15 cellular contexts compared by ENCODE assay signal in genomic region chr2:5539281-5540211, GRCh38.
DNase-seq lines count a peak whose midpoint lies in the region; TF ChIP-seq lines count a peak whose summit lies in the region.
"Had no signal": no experiment of that assay in that cellular context is flagged by ENCODE, and none has a peak within 500 bp of the region (broad histone marks: within the 10 kb centered on the region; RNA-seq: fewer than 3 reads in every experiment).

No MANE protein-coding gene starts in this region.

- peaks cover 7% of the 10 kb centered on the region for H3K4me1 ChIP-seq in mesenchymal stem cell (ENCODE audit: control insufficient read depth, insufficient read depth, low read depth, low read length)

- no peak overlapping the region for H3K4ac ChIP-seq in mesenchymal stem cell (ENCODE audit: low read depth in 1 of 2, low read length in 2 of 2)

- H2BK120ac ChIP-seq in mesenchymal stem cell (ENCODE audit: low read depth, low read length): no peak overlapping the region

- peak; percentile 7 for DNase-seq in NCI-H1092 treated with DMSO at 0.1 percent for 48 hours (lab: John Stamatoyannopoulos, UW)
- no peak for DNase-seq in NCI-H1092 (lab: John Stamatoyannopoulos, UW)
- DNase-seq in mesenchymal stem cell: peak; percentile 20
- peak; percentile 59 for DNase-seq in smooth muscle cell of the brain vasculature (ENCODE audit: low read depth, low spot score)
- no peak for DNase-seq in AML-193 (lab: John Stamatoyannopoulos, UW)
- DNase-seq in NK-92 treated with Interleukin-12 subunit alpha and Interleukin-12 subunit beta, amount 100 ng/mL, for 24 hours (lab: John Stamatoyannopoulos, UW): no peak
- DNase-seq in GOT3 (lab: John Stamatoyannopoulos, UW): no peak
- DNase-seq: 8988T; activated B cell treated with CpG ODN at 0.5 μM for 24 hours; activated CD8-positive, alpha-beta memory T cell treated with anti-CD3 and anti-CD28 coated beads, Interleukin-2, amount 10 ng/mL, durations not matched to agents 7 days and 5 days; activated naive CD4-positive, alpha-beta T cell; HFFc6; KG1; T-helper 1 cell had no signal

- H3K27me3 ChIP-seq in mesenchymal stem cell (ENCODE audit: control insufficient read depth in 1 of 2, insufficient read depth in 1 of 2, low read length in 2 of 2): no peaks in the 10 kb centered on the region

- no peak overlapping the region for H2AFZ ChIP-seq in mesenchymal stem cell (ENCODE audit: low read depth, low read length)

- H3K27ac ChIP-seq in mesenchymal stem cell (ENCODE audit: low read length, poor library complexity, severe bottlenecking): no peak overlapping the region

- H3K4me1 Mint-ChIP-seq in brain: peaks cover 50% of the 10 kb centered on the region
- H3K4me1 Mint-ChIP-seq: activated B cell treated with CpG ODN at 0.5 μM for 24 hours; activated CD8-positive, alpha-beta memory T cell treated with anti-CD3 and anti-CD28 coated beads, Interleukin-2, amount 10 ng/mL, durations not matched to agents 7 days and 5 days had no signal

- peak overlapping the region in 3 of 5 experiments; percentile 31 to 72 (median 61) for H3K4me3 Mint-ChIP-seq in brain
- H3K4me3 Mint-ChIP-seq: activated B cell treated with CpG ODN at 0.5 μM for 24 hours; activated CD8-positive, alpha-beta memory T cell treated with anti-CD3 and anti-CD28 coated beads, Interleukin-2, amount 10 ng/mL, durations not matched to agents 7 days and 5 days; HFFc6 had no signal

- peaks cover 12% of the 10 kb centered on the region for H3K36me3 Mint-ChIP-seq in brain
- H3K36me3 Mint-ChIP-seq: activated CD8-positive, alpha-beta memory T cell treated with anti-CD3 and anti-CD28 coated beads, Interleukin-2, amount 10 ng/mL, durations not matched to agents 7 days and 5 days had no signal

- H3K79me1 ChIP-seq in mesenchymal stem cell (replicated peaks; ENCODE audit: low read length, poor library complexity, severe bottlenecking): no peaks in the 10 kb centered on the region

- H4K91ac ChIP-seq in mesenchymal stem cell (ENCODE audit: low read length): no peak overlapping the region

- WGBS in mesenchymal stem cell: 14% methylated on average over 14 of the region's 18 CpGs

- H2BK5ac ChIP-seq in mesenchymal stem cell (ENCODE audit: low read depth, low read length, poor library complexity, severe bottlenecking): no peak overlapping the region

- H3K9me3 ChIP-seq in mesenchymal stem cell (ENCODE audit: control insufficient read depth, low read length): peaks cover 36% of the 10 kb centered on the region

- no peak overlapping the region for H3K14ac ChIP-seq in mesenchymal stem cell (ENCODE audit: low read length in 2 of 2)

- H3K27me3 Mint-ChIP-seq in brain: peaks cover 3% of the 10 kb centered on the region
- H3K27me3 Mint-ChIP-seq: activated B cell treated with CpG ODN at 0.5 μM for 24 hours; activated CD8-positive, alpha-beta memory T cell treated with anti-CD3 and anti-CD28 coated beads, Interleukin-2, amount 10 ng/mL, durations not matched to agents 7 days and 5 days had no signal

- TF ChIP-seq CTCF in brain (conservative IDR thresholded peaks at IDR 0.05): no peak

- H3K4me3 ChIP-seq in mesenchymal stem cell (ENCODE audit: insufficient read depth in 1 of 2, low read depth in 1 of 2, low read length in 2 of 2): no peak overlapping the region

- H2BK12ac ChIP-seq in mesenchymal stem cell (ENCODE audit: low read length in 2 of 2): no peak overlapping the region

- H3K9me3 Mint-ChIP-seq in brain: peaks cover 14 to 36% (median 25%) of the 10 kb centered on the region in 5 experiments

- no peak overlapping the region for H3K18ac ChIP-seq in mesenchymal stem cell (ENCODE audit: low read depth in 1 of 2, low read length in 2 of 2)

- H3K23ac ChIP-seq in mesenchymal stem cell (ENCODE audit: low read length in 2 of 2): no peak overlapping the region

- peak overlapping the region; percentile 65 for H3K4me2 ChIP-seq in mesenchymal stem cell (ENCODE audit: low read length, poor library complexity, severe bottlenecking)

- H2BK15ac ChIP-seq in mesenchymal stem cell (ENCODE audit: low read depth, poor library complexity, severe bottlenecking): no peak overlapping the region

- no peak overlapping the region for H2AK5ac ChIP-seq in mesenchymal stem cell (ENCODE audit: low read length, severe bottlenecking)

- no peak overlapping the region for H3K9ac ChIP-seq in mesenchymal stem cell (ENCODE audit: low read length)

- H4K8ac ChIP-seq in mesenchymal stem cell (ENCODE audit: low read length): no peak overlapping the region

- no peaks in the 10 kb centered on the region for H3K36me3 ChIP-seq in mesenchymal stem cell (ENCODE audit: control insufficient read depth in 1 of 2, insufficient read depth in 2 of 2, low read depth in 1 of 2, low read length in 2 of 2)

- H3K27ac Mint-ChIP-seq in brain: peak overlapping the region in 4 of 5 experiments; percentile 30 to 93 (median 77)
- H3K27ac Mint-ChIP-seq: activated B cell treated with CpG ODN at 0.5 μM for 24 hours; activated CD8-positive, alpha-beta memory T cell treated with anti-CD3 and anti-CD28 coated beads, Interleukin-2, amount 10 ng/mL, durations not matched to agents 7 days and 5 days; HFFc6 had no signal

Comparison
In these comparisons a context has a peak if more than half of its experiments do, and no peak if none do; other contexts are left out.
1. DNase-seq: peak in NCI-H1092 treated with DMSO at 0.1 percent for 48 hours (single experiment), mesenchymal stem cell (single experiment) and smooth muscle cell of the brain vasculature (single experiment); none in NCI-H1092 (single experiment), AML-193 (0 of 2), NK-92 treated with Interleukin-12 subunit alpha and Interleukin-12 subunit beta, amount 100 ng/mL, for 24 hours (single experiment) and GOT3 (single experiment).